Comparison of ENCODE assay signal across 8 cellular contexts in genomic region chr1:154546264-154547043, GRCh38. TPM values are rescaled to one million over a fixed set of nuclear protein-coding genes. Genes with fewer than 3 reads are reported as not detected.
DNase-seq lines count a peak whose midpoint lies in the region; ATAC-seq and TF ChIP-seq lines count a peak whose summit lies in the region.

No MANE protein-coding gene starts in this region.

- TF ChIP-seq POLR2A in NB4 (IDR thresholded peaks at IDR 0.05; ENCODE audit: extremely low read depth, insufficient read length) (no peak), sigmoid colon (IDR thresholded peaks at IDR 0.05) (no peak)

- TF ChIP-seq EP300 in sigmoid colon (IDR thresholded peaks at IDR 0.05) = no peak

- peaks cover 10% of the 10 kb centered on the region for H3K36me3 Mint-ChIP-seq in activated naive CD8-positive, alpha-beta T cell treated with anti-CD3 and anti-CD28 coated beads, Interleukin-2, amount 10 ng/mL, durations not matched to agents 7 days and 5 days

- POLR2A ChIA-PET in activated naive CD8-positive, alpha-beta T cell treated with anti-CD3 and anti-CD28 coated beads, Interleukin-2, amount 10 ng/mL, durations not matched to agents 7 days and 5 days (lab: Charles Lee) = interaction anchor here (1.0 to 1.6 kb wide), 2 partner anchors 9 to 67 kb away, joined by 3 to 4 read pairs; no protein-coding TSS in a partner anchor

- peaks cover 2% of the 10 kb centered on the region for H3K27me3 Mint-ChIP-seq in activated naive CD8-positive, alpha-beta T cell treated with anti-CD3 and anti-CD28 coated beads, Interleukin-2, amount 10 ng/mL, durations not matched to agents 7 days and 5 days

- H3K27ac Mint-ChIP-seq in activated naive CD8-positive, alpha-beta T cell treated with anti-CD3 and anti-CD28 coated beads, Interleukin-2, amount 10 ng/mL, durations not matched to agents 7 days and 5 days = no peak overlapping the region

- ATAC-seq in activated naive CD8-positive, alpha-beta T cell treated with anti-CD3 and anti-CD28 coated beads, Interleukin-2, amount 10 ng/mL, durations not matched to agents 7 days and 5 days (ENCODE audit: low read depth) = peak; percentile 72
- ATAC-seq in left ventricle myocardium superior (peak; percentile 75), HG02885 (IDR thresholded peaks at IDR 0.05; ENCODE audit: poor library complexity, unreplicated experiment) (no peak), HG02884 (IDR thresholded peaks at IDR 0.05; ENCODE audit: unreplicated experiment) (no peak)

- H3K9me3 ChIP-seq in sigmoid colon = no peaks in the 10 kb centered on the region

- H3K9me3 Mint-ChIP-seq in activated naive CD8-positive, alpha-beta T cell treated with anti-CD3 and anti-CD28 coated beads, Interleukin-2, amount 10 ng/mL, durations not matched to agents 7 days and 5 days = no peaks in the 10 kb centered on the region

- H3K27me3 ChIP-seq in GM06990 (replicated peaks; ENCODE audit: control insufficient read depth, insufficient read depth, low read length) = no peaks in the 10 kb centered on the region; the same call in 1 of the 2 replicates
- peaks cover 0 to 7% (median 0%) of the 10 kb centered on the region in 3 donors for H3K27me3 ChIP-seq in sigmoid colon

- intact Hi-C loops in left ventricle myocardium superior (cut with micrococcal nuclease) (loop anchor here (5.0 kb wide), 1 partner anchor 64 kb away; no protein-coding TSS in a partner anchor), sigmoid colon (cut with DNase I) (loop anchor here (5.0 kb wide), 1 partner anchor 149 kb away; no protein-coding TSS in a partner anchor)

- no peak overlapping the region for H3K4me3 Mint-ChIP-seq in activated naive CD8-positive, alpha-beta T cell treated with anti-CD3 and anti-CD28 coated beads, Interleukin-2, amount 10 ng/mL, durations not matched to agents 7 days and 5 days

- no peak overlapping the region for H3K27ac ChIP-seq in sigmoid colon

- 82 to 84% methylated on average over 13 of the region's 13 CpGs for WGBS in sigmoid colon, 2 donors

- TF ChIP-seq CTCF in GM06990 (IDR thresholded peaks at IDR 0.05; ENCODE audit: insufficient read depth, low read length, poor library complexity, severe bottlenecking) = peak; percentile 81
- TF ChIP-seq CTCF in NB4 (IDR thresholded peaks at IDR 0.05; ENCODE audit: low read depth, low read length) = peak; percentile 84
- peak; percentile 39 to 68 (median 54) for TF ChIP-seq CTCF in sigmoid colon (IDR thresholded peaks at IDR 0.05)

- H3K36me3 ChIP-seq in GM06990 (ENCODE audit: control insufficient read depth, insufficient read depth, low read length) (peaks cover 22% of the 10 kb centered on the region), sigmoid colon (peaks cover 16 to 30% (median 26%) of the 10 kb centered on the region in 4 donors)

- no peak overlapping the region for H3K4me3 ChIP-seq in GM06990 (replicated peaks; ENCODE audit: low read depth, low read length)
- no peak overlapping the region for H3K4me3 ChIP-seq in NB4 (ENCODE audit: low read depth, low read length)
- H3K4me3 ChIP-seq in sigmoid colon = no peak overlapping the region

- peaks cover 0 to 15% (median 6%) of the 10 kb centered on the region in 4 donors for H3K4me1 ChIP-seq in sigmoid colon

- H3K4me1 Mint-ChIP-seq in activated naive CD8-positive, alpha-beta T cell treated with anti-CD3 and anti-CD28 coated beads, Interleukin-2, amount 10 ng/mL, durations not matched to agents 7 days and 5 days = peaks cover 11% of the 10 kb centered on the region

- DNase-seq in GM06990 (ENCODE audit: extremely low read depth, insufficient read length) (peak; percentile 25), NB4 (ENCODE audit: low read depth) (peak; percentile 66), SKM-1 (lab: John Stamatoyannopoulos, UW; ENCODE audit: unreplicated experiment) (peak; percentile 70), left ventricle myocardium superior (peak; percentile 65), sigmoid colon (peak; percentile 75)
- DNase-seq in activated naive CD8-positive, alpha-beta T cell treated with anti-CD3 and anti-CD28 coated beads, Interleukin-2, amount 10 ng/mL, durations not matched to agents 7 days and 5 days = peak; percentile 61

RNA-seq across cellular contexts. Expression of gene UBE2Q1, which starts 12.0 kb away (rescaled TPM):
- total RNA-seq in activated naive CD8-positive, alpha-beta T cell treated with anti-CD3 and anti-CD28 coated beads, Interleukin-2, amount 10 ng/mL, durations not matched to agents 7 days and 5 days = 100 to 1,000 TPM; 106 to 107 TPM
- 68.7 TPM for total RNA-seq in left ventricle myocardium superior
- total RNA-seq in sigmoid colon = 10 to 100 TPM; 15.1 to 18.9 (median 16.3) TPM
- polyA plus RNA-seq in sigmoid colon = 10 to 100 TPM; 36.6 to 40.7 (median 37.7) TPM

RNA-seq across cellular contexts. Expression of gene CHRNB2, which starts 21.1 kb away (rescaled TPM):
- total RNA-seq in activated naive CD8-positive, alpha-beta T cell treated with anti-CD3 and anti-CD28 coated beads, Interleukin-2, amount 10 ng/mL, durations not matched to agents 7 days and 5 days = not detected
- not detected for total RNA-seq in left ventricle myocardium superior
- 1 to 10 TPM in 2 of 4 donors, under 1 TPM in 2; under 0.01 to 1.7 (median 1.0) TPM for total RNA-seq in sigmoid colon
- polyA plus RNA-seq in sigmoid colon = under 1 TPM in 1 of 3 donors, not detected in 2; 0.31 TPM

RNA-seq across cellular contexts. Expression of gene SHE, which starts 44.2 kb away (rescaled TPM):
- total RNA-seq in activated naive CD8-positive, alpha-beta T cell treated with anti-CD3 and anti-CD28 coated beads, Interleukin-2, amount 10 ng/mL, durations not matched to agents 7 days and 5 days = not detected
- total RNA-seq in left ventricle myocardium superior (10.2 TPM), sigmoid colon (10 to 100 TPM in 1 of 4 donors, 1 to 10 TPM in 3; 5.2 to 10.2 (median 7.8) TPM)
- 1 to 10 TPM; 1.6 to 5.7 (median 3.0) TPM for polyA plus RNA-seq in sigmoid colon

RNA-seq across cellular contexts. Expression of gene TDRD10, which starts 44.4 kb away (rescaled TPM):
- not detected for total RNA-seq in activated naive CD8-positive, alpha-beta T cell treated with anti-CD3 and anti-CD28 coated beads, Interleukin-2, amount 10 ng/mL, durations not matched to agents 7 days and 5 days
- total RNA-seq in left ventricle myocardium superior (1.9 TPM), sigmoid colon (1 to 10 TPM in 3 of 4 donors, under 1 TPM in 1; 0.68 to 3.9 (median 1.8) TPM)
- polyA plus RNA-seq in sigmoid colon = 1 to 10 TPM in 2 of 3 donors, under 1 TPM in 1; 0.46 to 2.0 (median 1.8) TPM

Comparison
In these comparisons a context has a peak if more than half of its experiments do, and no peak if none do; other contexts are left out.
1. DNase-seq: peak in every context shown above with its lines; median percentile 75 in sigmoid colon; 70 in SKM-1; 66 in NB4; 65 in left ventricle myocardium superior; 61 in activated naive CD8-positive, alpha-beta T cell treated with anti-CD3 and anti-CD28 coated beads, Interleukin-2, amount 10 ng/mL, durations not matched to agents 7 days and 5 days; 25 in GM06990.
2. ATAC-seq: peak in activated naive CD8-positive, alpha-beta T cell treated with anti-CD3 and anti-CD28 coated beads, Interleukin-2, amount 10 ng/mL, durations not matched to agents 7 days and 5 days (single experiment) and left ventricle myocardium superior (single experiment); none in HG02885 (single experiment) and HG02884 (single experiment).
3. RNA of gene SHE, which starts 44.2 kb away (total RNA-seq): 10.2 TPM in left ventricle myocardium superior (single experiment) and 5.2 to 10.2 TPM in sigmoid colon; not detected in activated naive CD8-positive, alpha-beta T cell treated with anti-CD3 and anti-CD28 coated beads, Interleukin-2, amount 10 ng/mL, durations not matched to agents 7 days and 5 days; every median in the first group is over 4 times any median in the second.
4. Peak in every context shown above with its lines, with median percentiles within 50 percentile points of each other: CTCF ChIP-seq.